ENCODE assay signal across 8 cellular contexts in genomic region chr2:193816008-193816407, GRCh38.
"Had no signal": no experiment of that assay in that cellular context is flagged by ENCODE, and none has a peak within 500 bp of the region (broad histone marks: within the 10 kb centered on the region; RNA-seq: fewer than 3 reads in every experiment).

No MANE protein-coding gene starts in this region.

- DNase-seq: GDM1, GF-D8 had no signal

- ATAC-seq: GM12878 had no signal

- FAIRE-seq: G401.6, GM12878, GM12891, GM12892, GM18507, GM19239 had no signal

- H3K4me3 ChIP-seq: GM12878 had no signal
